ENCODE assay signal across 7 cellular contexts in genomic region chr7:87474533-87475358, GRCh38. TPM values are rescaled to one million over a fixed set of nuclear protein-coding genes. Genes with fewer than 3 reads are reported as not detected.
DNase-seq lines count a peak whose midpoint lies in the region; ATAC-seq, FAIRE-seq and TF ChIP-seq lines count a peak whose summit lies in the region.

No MANE protein-coding gene starts in this region.

- H2BK120ac ChIP-seq in IMR-90 (ENCODE audit: low read depth, low read length), result no peak overlapping the region

- H4K91ac ChIP-seq in IMR-90 (ENCODE audit: insufficient read depth, low read depth, low read length), result no peak overlapping the region

- H3K9ac ChIP-seq in IMR-90 (ENCODE audit: low read depth, low read length), result no peak overlapping the region
- H3K9ac ChIP-seq in GM12878 (ENCODE audit: control insufficient read depth, insufficient read depth, low read length), result peak overlapping the region; percentile 70
- peak overlapping the region; percentile 83 for H3K9ac ChIP-seq in HepG2 (ENCODE audit: insufficient read depth, low read depth, low read length)
- H3K9ac ChIP-seq in subcutaneous abdominal adipose tissue (ENCODE audit: low read length in 5 of 5), result peak overlapping the region in 4 of 5 donors; percentile 15 to 63 (median 32)

- no peaks in the 10 kb centered on the region for H3K9me3 ChIP-seq in IMR-90 (ENCODE audit: control insufficient read depth, insufficient read depth, low read length)
- no peaks in the 10 kb centered on the region for H3K9me3 ChIP-seq in GM12878 (replicated peaks; ENCODE audit: control insufficient read depth, insufficient read depth, low read length)
- no peaks in the 10 kb centered on the region for H3K9me3 ChIP-seq in HepG2 (ENCODE audit: low read length)
- H3K9me3 ChIP-seq in subcutaneous abdominal adipose tissue (ENCODE audit: control insufficient read depth in 5 of 5, low read length in 5 of 5), result no peaks in the 10 kb centered on the region

- dilution Hi-C loops in IMR-90 (cut with HindIII; ENCODE audit: low sequenced_read_pairs, unreplicated experiment), result no loop called here

- H3K79me1 ChIP-seq in IMR-90 (ENCODE audit: low read depth in 1 of 2, low read length in 2 of 2), result no peaks in the 10 kb centered on the region

- no peak overlapping the region for H3K18ac ChIP-seq in IMR-90 (ENCODE audit: low read depth, low read length)

- H2BK5ac ChIP-seq in IMR-90 (ENCODE audit: low read depth, low read length, poor library complexity, severe bottlenecking), result no peak overlapping the region

- H3K27me3 ChIP-seq in IMR-90 (ENCODE audit: control insufficient read depth, insufficient read depth, low read length), result peaks cover 28% of the 10 kb centered on the region
- no peaks in the 10 kb centered on the region for H3K27me3 ChIP-seq in GM12878 (replicated peaks in 1 of 2; ENCODE audit: control insufficient read depth in 2 of 2, insufficient read depth in 2 of 2, low read length in 1 of 2)
- H3K27me3 ChIP-seq in HepG2 (ENCODE audit: control insufficient read depth in 1 of 2, insufficient read depth in 2 of 2, low read length in 2 of 2), result no peaks in the 10 kb centered on the region; a peak in 1 of 5 replicates
- peaks cover 0 to 9% (median 0%) of the 10 kb centered on the region in 5 donors for H3K27me3 ChIP-seq in subcutaneous abdominal adipose tissue (ENCODE audit: control insufficient read depth in 5 of 5, insufficient read depth in 4 of 5, low read length in 5 of 5)

- H3K79me2 ChIP-seq in GM12878 (ENCODE audit: control insufficient read depth, insufficient read depth, low read length), result no peaks in the 10 kb centered on the region
- H3K79me2 ChIP-seq in HepG2 (ENCODE audit: insufficient read depth, low read length), result peaks cover 27% of the 10 kb centered on the region

- H2BK20ac ChIP-seq in IMR-90 (ENCODE audit: low read depth, low read length), result no peak overlapping the region

- no peak overlapping the region for H2AK9ac ChIP-seq in IMR-90 (replicated peaks; ENCODE audit: low read depth, low read length, poor library complexity)

- no peak overlapping the region for H2BK15ac ChIP-seq in IMR-90 (ENCODE audit: low read depth, low read length)

- ATAC-seq in GM18499 (IDR thresholded peaks at IDR 0.05; ENCODE audit: insufficient read depth, unreplicated experiment) (peak; percentile 68), GM21723 (IDR thresholded peaks at IDR 0.05; ENCODE audit: unreplicated experiment) (peak; percentile 74), IMR-90 (ENCODE audit: low read depth) (no peak), GM12878 (peak; percentile 80), HepG2 (peak; percentile 16; the same call in 2 of the 3 replicates)

- BruUV-seq in IMR-90 (replicated peaks; lab: Mats Ljungman, UMichigan) (no TSS peak), GM12878 (replicated peaks; lab: Mats Ljungman, UMichigan) (TSS peak; percentile 86), HepG2 (replicated peaks; lab: Mats Ljungman, UMichigan) (TSS peak; percentile 75)

- no peaks in the 10 kb centered on the region for H3K9me1 ChIP-seq in IMR-90 (ENCODE audit: insufficient read depth, low read length)

- POLR2A ChIA-PET in IMR-90 (lab: Charles Lee; ENCODE audit: unreplicated experiment), result no interaction called here
- POLR2A ChIA-PET in GM12878 (lab: Charles Lee), result interaction anchor here (0.6 to 1.3 kb wide), 5 partner anchors 12 to 255 kb away, joined by 3 to 4 read pairs (median 3); partner anchors contain the start of genes CROT and TMEM243
- POLR2A ChIA-PET in HepG2 (lab: Yijun Ruan, JAX), result interaction anchor here (0.9 to 2.0 kb wide), 4 partner anchors 10 to 23 kb away, joined by 3 to 19 read pairs (median 10); no protein-coding TSS in a partner anchor

- CTCF ChIA-PET in IMR-90 (lab: Yijun Ruan, JAX) (no interaction called here), GM12878 (lab: Yijun Ruan, JAX) (interaction anchor here (0.9 to 1.2 kb wide), 5 partner anchors 26 to 322 kb away, joined by 3 to 4 read pairs (median 3); partner anchors contain the start of gene DMTF1), HepG2 (lab: Yijun Ruan, JAX; ENCODE audit: low intra/inter-chr PET ratio, low total read pairs) (no interaction called here)

- no peak for TF ChIP-seq POLR2A in IMR-90 (IDR thresholded peaks at IDR 0.05; ENCODE audit: low read depth, low read length)
- TF ChIP-seq POLR2A in GM12878 (IDR thresholded peaks at IDR 0.05; ENCODE audit: low read depth, low read length), result 0 out of 2 replicates have a peak, but pooled peaks have one; percentile 18
- no peak for TF ChIP-seq POLR2A in HepG2 (IDR thresholded peaks at IDR 0.05; ENCODE audit: insufficient read depth in 1 of 2, low read depth in 2 of 2, low read length in 2 of 2)

- RAD21 ChIA-PET in GM12878 (lab: Charles Lee; ENCODE audit: unreplicated experiment), result interaction anchor here (0.8 to 2.6 kb wide), 12 partner anchors 19 to 598 kb away, joined by 3 to 18 read pairs (median 4); partner anchors contain the start of gene ABCB1

- no peak for DNase-seq in IMR-90
- peak; percentile 96 for DNase-seq in GM12878 (ENCODE audit: low read depth, low spot score)
- no peak for DNase-seq in HepG2 (ENCODE audit: low spot score)
- DNase-seq in superior temporal gyrus (ENCODE audit: extremely low spot score), result no peak

- FAIRE-seq in GM12878 (lab: Jason Lieb, UNC) (peak; percentile 97), HepG2 (lab: Jason Lieb, UNC) (no peak)

- H4K5ac ChIP-seq in IMR-90 (ENCODE audit: low read depth, low read length), result no peak overlapping the region

- H4K20me1 ChIP-seq in IMR-90 (ENCODE audit: insufficient read depth, low read length) (no peaks in the 10 kb centered on the region), GM12878 (ENCODE audit: control insufficient read depth, insufficient read depth) (no peaks in the 10 kb centered on the region), HepG2 (ENCODE audit: insufficient read depth, low read length) (no peaks in the 10 kb centered on the region)

- no peak overlapping the region for H3K14ac ChIP-seq in IMR-90 (replicated peaks; ENCODE audit: low read depth, low read length)

- H3K4me3 ChIP-seq in IMR-90 (ENCODE audit: insufficient read depth, low read depth, low read length) (peak overlapping the region; percentile 15; the same call in 1 of the 2 replicates), GM12878 (peak overlapping the region; percentile 77), HepG2 (replicated peaks in 1 of 3; ENCODE audit: insufficient read depth in 1 of 3, low read depth in 2 of 3, low read length in 3 of 3) (peak overlapping the region; percentile 70 to 81 (median 74)), subcutaneous abdominal adipose tissue (ENCODE audit: low read depth in 1 of 5, low read length in 5 of 5) (peak overlapping the region; percentile 57 to 74 (median 67))

- in situ Hi-C loops in IMR-90 (cut with MboI; ENCODE audit: low sequenced_read_pairs), result no loop called here
- in situ Hi-C loops in GM12878 (cut with MboI), result no loop called here
- in situ Hi-C loops in HepG2 (cut with HindIII; ENCODE audit: extremely low pct_ligation_motif_present, low pct_unique_long_range_greater_than_20kb), result no loop called here

- H4K8ac ChIP-seq in IMR-90 (ENCODE audit: low read depth in 2 of 2, low read length in 2 of 2), result no peak overlapping the region

- SMC1A ChIA-PET in GM12878 (lab: Charles Lee; ENCODE audit: uncharacterized antibody, unreplicated experiment), result interaction anchor here (0.8 to 1.4 kb wide), 13 partner anchors 10 to 257 kb away, joined by 3 to 14 read pairs (median 4); partner anchors contain the start of gene ABCB1

- no CpG with 5 or more reads among the region's 14 CpGs for WGBS in IMR-90 (ENCODE audit: extremely low coverage in 2 of 2, insufficient read length in 1 of 2), 2 experiments
- WGBS in GM12878 (ENCODE audit: insufficient coverage, insufficient replicate concordance, low lambda C conversion rate, missing lambda C conversion rate), result 3% methylated on average over 14 of the region's 14 CpGs
- whole genome bisulfite sequencing in HepG2 (ENCODE audit: low lambda C conversion rate), result 10% methylated on average over 14 of the region's 14 CpGs

- H2AK5ac ChIP-seq in IMR-90 (ENCODE audit: low read depth, low read length), result no peak overlapping the region

- TF ChIP-seq RAD21 in IMR-90 (IDR thresholded peaks at IDR 0.05; ENCODE audit: low read length) (no peak), GM12878 (IDR thresholded peaks at IDR 0.05; ENCODE audit: insufficient read depth, low read depth, low read length) (0 out of 2 replicates have a peak, but pooled peaks have one; percentile 1), HepG2 (CRISPR knock-in tag; IDR thresholded peaks at IDR 0.05) (no peak)

- H3K56ac ChIP-seq in IMR-90 (ENCODE audit: extremely low read depth, insufficient read depth, low read length), result no peak overlapping the region

- peak overlapping the region; percentile 67 for H2AFZ ChIP-seq in IMR-90 (replicated peaks; ENCODE audit: low read length, poor library complexity)
- H2AFZ ChIP-seq in GM12878 (ENCODE audit: control insufficient read depth, low read depth, low read length), result peak overlapping the region; percentile 78
- no peak overlapping the region for H2AFZ ChIP-seq in HepG2 (ENCODE audit: low read length)

- H3K4ac ChIP-seq in IMR-90 (ENCODE audit: low read depth, low read length), result no peak overlapping the region

- H3K4me1 ChIP-seq in IMR-90 (ENCODE audit: control insufficient read depth, insufficient read depth, low read length) (no peaks in the 10 kb centered on the region), GM12878 (ENCODE audit: control insufficient read depth, insufficient read depth, low read length) (peaks cover 12% of the 10 kb centered on the region), HepG2 (ENCODE audit: insufficient read depth, low read length) (peaks cover 62% of the 10 kb centered on the region), subcutaneous abdominal adipose tissue (ENCODE audit: control insufficient read depth in 5 of 5, insufficient read depth in 5 of 5, low read length in 5 of 5) (peaks cover 1 to 20% (median 17%) of the 10 kb centered on the region in 5 donors)

- TF ChIP-seq EP300 in GM12878 (IDR thresholded peaks at IDR 0.05; ENCODE audit: borderline replicate concordance in 1 of 2, control insufficient read depth in 1 of 2, low read depth in 2 of 2, low read length in 2 of 2), result peak; percentile 87 to 88
- no peak for TF ChIP-seq EP300 in HepG2 (IDR thresholded peaks at IDR 0.05; ENCODE audit: low read depth in 2 of 2, low read length in 2 of 2)
- TF ChIP-seq EP300 in HepG2 (CRISPR knock-in tag; IDR thresholded peaks at IDR 0.05; ENCODE audit: borderline replicate concordance), result no peak

- H3K27ac ChIP-seq in IMR-90 (ENCODE audit: insufficient read depth, low read length), result no peak overlapping the region
- H3K27ac ChIP-seq in GM12878 (ENCODE audit: control insufficient read depth, insufficient read depth), result peak overlapping the region; percentile 72
- H3K27ac ChIP-seq in HepG2 (ENCODE audit: extremely low read length, insufficient read depth, low read length), result peak overlapping the region; percentile 74
- H3K27ac ChIP-seq in subcutaneous abdominal adipose tissue (ENCODE audit: low read depth, low read length), result peak overlapping the region; percentile 34

- peak overlapping the region; percentile 52; the same call in 1 of the 2 replicates for H3K4me2 ChIP-seq in IMR-90 (ENCODE audit: low read depth, low read length)
- peak overlapping the region; percentile 91 for H3K4me2 ChIP-seq in GM12878 (ENCODE audit: control insufficient read depth, insufficient read depth)
- H3K4me2 ChIP-seq in HepG2 (ENCODE audit: low read depth, low read length), result peak overlapping the region; percentile 96

- H3K23ac ChIP-seq in IMR-90 (ENCODE audit: low read depth, low read length), result no peak overlapping the region

- H3K36me3 ChIP-seq in IMR-90 (ENCODE audit: control insufficient read depth, insufficient read depth, low read length) (no peaks in the 10 kb centered on the region), GM12878 (ENCODE audit: control insufficient read depth in 2 of 2, insufficient read depth in 2 of 2, low read length in 1 of 2) (no peaks in the 10 kb centered on the region), HepG2 (replicated peaks in 1 of 2; ENCODE audit: control insufficient read depth in 1 of 2, insufficient read depth in 2 of 2, low read length in 2 of 2) (0 out of 5 replicates have a peak, but pooled peaks cover 0 to 8% of the 10 kb centered on the region in 2 experiments), subcutaneous abdominal adipose tissue (ENCODE audit: control insufficient read depth in 5 of 5, insufficient read depth in 5 of 5, low read length in 5 of 5) (no peaks in the 10 kb centered on the region)

- intact Hi-C loops in IMR-90 (cut with micrococcal nuclease) (no loop called here), GM12878 (cut with micrococcal nuclease; ENCODE audit: unreplicated experiment) (loop anchor here (1.0 to 10.0 kb wide), 8 partner anchors 28 to 452 kb away; partner anchors contain the start of genes CROT, DBF4, DMTF1 and SLC25A40), HepG2 (cut with micrococcal nuclease; ENCODE audit: unreplicated experiment) (loop anchor here (1.0 to 10.0 kb wide), 3 partner anchors 9 to 130 kb away; partner anchors contain the start of gene CROT)

- TF ChIP-seq CTCF in IMR-90 (conservative IDR thresholded peaks at IDR 0.05; ENCODE audit: low read depth, low read length) (no peak), GM12878 (IDR thresholded peaks at IDR 0.05 in 2 of 3, conservative IDR thresholded peaks at IDR 0.05 in 1 of 3; ENCODE audit: control insufficient read depth in 2 of 3, extremely low read depth in 1 of 3, insufficient read depth in 1 of 3, low read depth in 3 of 3, low read length in 3 of 3) (no peak), HepG2 (CRISPR knock-in tag; IDR thresholded peaks at IDR 0.05) (no peak)

RNA-seq across cellular contexts. Expression of gene ABCB4, which starts 0.7 kb away (rescaled TPM):
- not detected in 2 replicates for total RNA-seq in IMR-90 (2012; rRNA removed)
- polyA plus RNA-seq in IMR-90 (2012; rRNA removed), result not detected in 2 replicates
- 0.05 TPM in 1 of 2 replicates, not detected in the other for polyA plus RNA-seq in IMR-90 (2012; cell fraction: cytosol; rRNA removed)
- 0.03 TPM in 1 of 2 replicates, not detected in the other for polyA plus RNA-seq in IMR-90 (2012; cell fraction: nucleus; rRNA removed; ENCODE audit: low replicate concordance)
- total RNA-seq in GM12878 (2013; cell fraction: nucleolus; rRNA removed), result 61.1 and 63.0 TPM in 2 replicates
- 6.4 and 10.3 TPM in 2 replicates for total RNA-seq in GM12878 (2014; rRNA removed)
- 8.3 and 8.7 TPM in 2 replicates for total RNA-seq in GM12878 (2014; rRNA removed; fragmentation: Illumina TruSeq; extraction: Trizol)
- total RNA-seq in GM12878 (2021), result 6.0 and 6.1 TPM in 2 replicates
- polyA plus RNA-seq in GM12878 (2011; ENCODE audit: low read depth), result 1.3 TPM
- 4.5 and 4.6 TPM in 2 replicates for polyA plus RNA-seq in GM12878 (2011; rRNA removed)
- polyA plus RNA-seq in GM12878 (2011; cell fraction: cytosol; rRNA removed), result 1.9 TPM in 2 replicates
- 10.9 and 12.8 TPM in 2 replicates for polyA plus RNA-seq in GM12878 (2011; cell fraction: nucleus; rRNA removed)
- polyA plus RNA-seq in GM12878 (2012), result 2.1 and 2.4 TPM in 2 replicates
- 4.2 and 5.8 TPM in 2 replicates for polyA plus RNA-seq in GM12878 (2014; fragmentation: Illumina TruSeq; extraction: Trizol)
- polyA plus RNA-seq in GM12878 (2014; fragmentation: Nextera tagmentation; extraction: Ambion mirVana), result 1 to 10 TPM; 1.9 to 3.9 TPM
- 5.0 and 5.2 TPM in 2 replicates for polyA plus RNA-seq in GM12878 (2014; rRNA removed)
- 1 to 10 TPM; 4.2 to 4.3 TPM for polyA plus RNA-seq in GM12878 (2016; fragmentation: Nextera tagmentation; extraction: Ambion mirVana)
- polyA minus RNA-seq in GM12878 (2011; rRNA and poly(A)+ RNA removed), result 7.8 and 8.2 TPM in 2 replicates
- 2.3 and 2.4 TPM in 2 replicates for polyA minus RNA-seq in GM12878 (2011; cell fraction: cytosol; rRNA and poly(A)+ RNA removed)
- 11.2 and 16.8 TPM in 2 replicates for polyA minus RNA-seq in GM12878 (2011; cell fraction: nucleus; rRNA and poly(A)+ RNA removed)
- total RNA-seq in HepG2 (2016; rRNA removed; fragmentation: Illumina TruSeq; extraction: Trizol), result 10.8 and 32.4 TPM in 2 replicates
- total RNA-seq in HepG2 (2016; cell fraction: cytosol; rRNA removed; fragmentation: Illumina TruSeq; extraction: Trizol; ENCODE audit: low read depth), result 9.0 and 9.2 TPM in 2 replicates
- total RNA-seq in HepG2 (2016; cell fraction: insoluble cytoplasmic fraction; rRNA removed; fragmentation: Illumina TruSeq; extraction: Trizol), result 9.9 and 29.3 TPM in 2 replicates
- 7.7 and 8.5 TPM in 2 replicates for total RNA-seq in HepG2 (2016; cell fraction: membrane; rRNA removed; fragmentation: Illumina TruSeq; extraction: Trizol)
- 62.5 and 66.2 TPM in 2 replicates for total RNA-seq in HepG2 (2016; cell fraction: nucleus; rRNA removed; fragmentation: Illumina TruSeq; extraction: Trizol)
- 18.0 and 20.8 TPM in 2 replicates for polyA plus RNA-seq in HepG2 (2011; rRNA removed)
- polyA plus RNA-seq in HepG2 (2011; cell fraction: cytosol; rRNA removed), result 12.2 and 13.6 TPM in 2 replicates
- polyA plus RNA-seq in HepG2 (2011; cell fraction: nucleus; rRNA removed), result 26.5 and 32.9 TPM in 2 replicates
- 15.0 and 18.7 TPM in 2 replicates for polyA plus RNA-seq in HepG2 (2012)
- 2.1 TPM in 2 replicates for polyA plus RNA-seq in HepG2 (2016; cell fraction: cytosol; fragmentation: Illumina TruSeq; extraction: Trizol; ENCODE audit: low read depth)
- polyA plus RNA-seq in HepG2 (2016; cell fraction: insoluble cytoplasmic fraction; fragmentation: Illumina TruSeq; extraction: Trizol; ENCODE audit: low read depth), result 7.5 and 9.1 TPM in 2 replicates
- polyA plus RNA-seq in HepG2 (2016; cell fraction: membrane; fragmentation: Illumina TruSeq; extraction: Trizol; ENCODE audit: low read depth), result 3.6 and 5.2 TPM in 2 replicates
- polyA plus RNA-seq in HepG2 (2016; cell fraction: nucleus; fragmentation: Illumina TruSeq; extraction: Trizol; ENCODE audit: insufficient read depth, low read depth), result 34.8 and 50.0 TPM in 2 replicates
- polyA minus RNA-seq in HepG2 (2011; rRNA and poly(A)+ RNA removed; ENCODE audit: low replicate concordance), result 17.4 TPM in 1 of 2 replicates, not detected in the other
- polyA minus RNA-seq in HepG2 (2011; cell fraction: cytosol; rRNA and poly(A)+ RNA removed), result 12.0 and 22.4 TPM in 2 replicates
- polyA minus RNA-seq in HepG2 (2011; cell fraction: nucleus; rRNA and poly(A)+ RNA removed), result 124 and 138 TPM in 2 replicates

Comparison
In these comparisons a context has a peak if more than half of its experiments do, and no peak if none do; other contexts are left out.
1. H3K4me3 ChIP-seq: peak in every context shown above with its lines; median percentile 77 in GM12878; 74 in HepG2; 67 in subcutaneous abdominal adipose tissue; 15 in IMR-90.